18 cellular contexts compared by ENCODE assay signal in genomic region chr7:98777051-98777450, GRCh38.
A peak's percentile ranks its signal among the peaks of the same experiment; 100 is the strongest.
DNase-seq lines count a peak whose midpoint lies in the region; ATAC-seq and TF ChIP-seq lines count a peak whose summit lies in the region.
"Had no signal": no experiment of that assay in that cellular context is flagged by ENCODE, and none has a peak within 500 bp of the region (broad histone marks: within the 10 kb centered on the region; RNA-seq: fewer than 3 reads in every experiment).

No MANE protein-coding gene starts in this region.

- no peak for DNase-seq in activated CD4-positive, alpha-beta T cell treated with anti-CD3 and anti-CD28 coated beads, Interleukin-2, amount 10 ng/mL, durations not matched to agents 24 days and 14 days
- no peak for DNase-seq in activated CD4-positive, alpha-beta T cell treated with anti-CD3 and anti-CD28 coated beads for 48 hours
- DNase-seq in ELF-1 (ENCODE audit: low read depth, low spot score): peak; percentile 47
- DNase-seq in left ventricle myocardium superior: peak; percentile 40
- no peak for DNase-seq in progenitor cell of endocrine pancreas (ENCODE audit: low spot score, unreplicated experiment)
- DNase-seq in CD14-positive monocyte (ENCODE audit: low spot score): no peak
- DNase-seq in NCI-H2227 treated with DMSO at 0.1 percent for 48 hours (lab: John Stamatoyannopoulos, UW): no peak
- DNase-seq in stimulated activated CD4-positive, alpha-beta T cell treated with anti-CD3 and anti-CD28 coated beads, Interleukin-4, amount 100 ng/mL, for 24 hours: no peak
- DNase-seq: ACHN, BE2C, HCEC 1CT, NCI-H1048, NCI-H1417, NCI-H1694, NCI-H2029 treated with DMSO at 0.1 percent for 48 hours, NCI-H526 treated with DMSO at 0.1 percent for 48 hours, SIG-M5 had no signal

- H3K27me3 Mint-ChIP-seq in activated CD4-positive, alpha-beta T cell treated with anti-CD3 and anti-CD28 coated beads, Interleukin-2, amount 10 ng/mL, durations not matched to agents 24 days and 14 days: no peaks in the 10 kb centered on the region
- peaks cover 3% of the 10 kb centered on the region for H3K27me3 Mint-ChIP-seq in progenitor cell of endocrine pancreas
- H3K27me3 Mint-ChIP-seq in CD14-positive monocyte (ENCODE audit: low read depth in 3 of 3): peaks cover 3 to 24% (median 5%) of the 10 kb centered on the region in 3 donors

- H3K4me3 Mint-ChIP-seq in activated CD4-positive, alpha-beta T cell treated with anti-CD3 and anti-CD28 coated beads, Interleukin-2, amount 10 ng/mL, durations not matched to agents 24 days and 14 days: no peak overlapping the region
- H3K4me3 Mint-ChIP-seq in progenitor cell of endocrine pancreas (ENCODE audit: low read depth): no peak overlapping the region
- no peak overlapping the region for H3K4me3 Mint-ChIP-seq in CD14-positive monocyte
- H3K4me3 Mint-ChIP-seq: GM23338 had no signal

- peak; percentile 91 for ATAC-seq in left ventricle myocardium superior
- ATAC-seq: GM23338 had no signal

- H3K9me3 Mint-ChIP-seq in activated CD4-positive, alpha-beta T cell treated with anti-CD3 and anti-CD28 coated beads, Interleukin-2, amount 10 ng/mL, durations not matched to agents 24 days and 14 days: no peaks in the 10 kb centered on the region
- H3K9me3 Mint-ChIP-seq in progenitor cell of endocrine pancreas (ENCODE audit: low read depth): no peaks in the 10 kb centered on the region
- H3K9me3 Mint-ChIP-seq in CD14-positive monocyte: peaks cover 0 to 11% (median 0%) of the 10 kb centered on the region in 7 donors
- H3K9me3 Mint-ChIP-seq: GM23338 had no signal

- H3K27ac Mint-ChIP-seq in activated CD4-positive, alpha-beta T cell treated with anti-CD3 and anti-CD28 coated beads, Interleukin-2, amount 10 ng/mL, durations not matched to agents 24 days and 14 days: peak overlapping the region; percentile 11
- peak overlapping the region; percentile 1 for H3K27ac Mint-ChIP-seq in progenitor cell of endocrine pancreas
- H3K27ac Mint-ChIP-seq in CD14-positive monocyte: no peak overlapping the region
- H3K27ac Mint-ChIP-seq: GM23338 had no signal

- no peak for TF ChIP-seq CTCF in progenitor cell of endocrine pancreas (IDR thresholded peaks at IDR 0.05; ENCODE audit: unreplicated experiment)
- no peak for TF ChIP-seq CTCF in CD14-positive monocyte (IDR thresholded peaks at IDR 0.05)

- intact Hi-C loops in activated CD4-positive, alpha-beta T cell treated with anti-CD3 and anti-CD28 coated beads, Interleukin-2, amount 10 ng/mL, durations not matched to agents 24 days and 14 days (cut with micrococcal nuclease): no loop called here
- intact Hi-C loops in left ventricle myocardium superior (cut with micrococcal nuclease) (no loop called here), CD14-positive monocyte (cut with micrococcal nuclease) (no loop called here)

- no peaks in the 10 kb centered on the region for H3K4me1 Mint-ChIP-seq in activated CD4-positive, alpha-beta T cell treated with anti-CD3 and anti-CD28 coated beads, Interleukin-2, amount 10 ng/mL, durations not matched to agents 24 days and 14 days
- H3K4me1 Mint-ChIP-seq in progenitor cell of endocrine pancreas (ENCODE audit: low read depth) (peaks cover 1% of the 10 kb centered on the region), CD14-positive monocyte (peaks cover 7% of the 10 kb centered on the region)

- no peaks in the 10 kb centered on the region for H3K36me3 Mint-ChIP-seq in activated CD4-positive, alpha-beta T cell treated with anti-CD3 and anti-CD28 coated beads, Interleukin-2, amount 10 ng/mL, durations not matched to agents 24 days and 14 days (ENCODE audit: low read depth)
- H3K36me3 Mint-ChIP-seq in progenitor cell of endocrine pancreas (ENCODE audit: insufficient read depth) (no peaks in the 10 kb centered on the region), CD14-positive monocyte (no peaks in the 10 kb centered on the region)

Comparison
In these comparisons a context has a peak if more than half of its experiments do, and no peak if none do; other contexts are left out.
1. DNase-seq: peak in ELF-1 (single experiment) and left ventricle myocardium superior (single experiment); none in activated CD4-positive, alpha-beta T cell treated with anti-CD3 and anti-CD28 coated beads, Interleukin-2, amount 10 ng/mL, durations not matched to agents 24 days and 14 days (single experiment), activated CD4-positive, alpha-beta T cell treated with anti-CD3 and anti-CD28 coated beads for 48 hours (single experiment), progenitor cell of endocrine pancreas (single experiment), CD14-positive monocyte (single experiment), NCI-H2227 treated with DMSO at 0.1 percent for 48 hours (single experiment) and stimulated activated CD4-positive, alpha-beta T cell treated with anti-CD3 and anti-CD28 coated beads, Interleukin-4, amount 100 ng/mL, for 24 hours (single experiment).
2. H3K27ac Mint-ChIP-seq: peak in activated CD4-positive, alpha-beta T cell treated with anti-CD3 and anti-CD28 coated beads, Interleukin-2, amount 10 ng/mL, durations not matched to agents 24 days and 14 days (single experiment) and progenitor cell of endocrine pancreas (single experiment); none in CD14-positive monocyte (0 of 7).